Comparison of ENCODE assay signal across 10 cellular contexts in the genomic region with DNA sequence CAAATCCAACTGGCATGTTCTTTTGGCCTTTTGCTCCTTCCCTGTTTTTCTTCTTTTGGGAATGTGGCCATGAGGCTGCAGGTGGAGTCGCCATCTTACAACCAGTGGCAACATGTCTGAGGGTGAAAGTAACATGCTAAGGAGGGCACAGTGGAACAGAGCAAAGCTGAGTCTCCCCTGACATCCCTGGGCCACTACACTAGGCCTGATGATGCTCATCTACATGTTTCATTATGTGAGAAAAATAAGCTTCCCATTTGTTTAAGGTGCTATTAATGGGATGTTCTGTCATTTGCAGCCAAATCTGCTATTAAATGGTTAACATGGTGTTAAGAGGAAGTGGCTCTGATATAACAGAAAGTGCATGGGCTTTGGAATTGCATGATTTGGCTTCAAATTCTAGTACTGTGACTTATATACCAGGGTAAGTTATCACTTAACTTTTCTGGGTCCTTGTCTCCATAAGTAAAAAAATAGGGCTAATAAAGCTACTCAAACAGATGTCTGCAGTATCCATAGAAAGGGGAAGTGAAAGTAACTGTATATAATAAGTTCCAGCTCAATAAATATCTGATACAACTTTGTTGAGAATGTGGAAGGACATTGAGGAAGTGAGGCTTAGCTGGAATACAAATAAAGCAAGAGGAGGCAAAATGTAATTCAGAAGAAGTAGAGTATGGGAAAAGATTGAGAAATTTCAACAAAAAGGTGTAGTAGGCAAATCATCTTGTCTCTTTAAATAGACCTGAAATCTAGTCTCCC.
DNase-seq lines count a peak whose midpoint lies in the region; ATAC-seq and TF ChIP-seq lines count a peak whose summit lies in the region.
"Had no signal": no experiment of that assay in that cellular context is flagged by ENCODE, and none has a peak within 500 bp of the region (broad histone marks: within the 10 kb centered on the region; RNA-seq: fewer than 3 reads in every experiment).

No MANE protein-coding gene starts in this region.

- intact Hi-C loops in adrenal gland (cut with DNase I) = no loop called here

- peak in 1 of 2 donors; percentile 16 for ATAC-seq in CD4-positive, CD25-positive, alpha-beta regulatory T cell (ENCODE audit: low read depth in 2 of 2)
- ATAC-seq in GM19328 (IDR thresholded peaks at IDR 0.05; ENCODE audit: unreplicated experiment) = peak; percentile 70
- ATAC-seq in HG03066 (IDR thresholded peaks at IDR 0.05; ENCODE audit: low read depth, unreplicated experiment) = peak; percentile 74

- TF ChIP-seq CTCF in Peyer's patch (IDR thresholded peaks at IDR 0.05) (no peak), adrenal gland (IDR thresholded peaks at IDR 0.05) (no peak)

- no peak overlapping the region for H3K27ac ChIP-seq in CD4-positive, CD25-positive, alpha-beta regulatory T cell (ENCODE audit: insufficient read depth, low read length, poor library complexity, severe bottlenecking)
- H3K27ac ChIP-seq in Peyer's patch (no peak overlapping the region), adrenal gland (no peak overlapping the region)

- H3K27me3 ChIP-seq in CD4-positive, CD25-positive, alpha-beta regulatory T cell (ENCODE audit: control insufficient read depth, insufficient read depth, low read length) = no peaks in the 10 kb centered on the region
- H3K27me3 ChIP-seq in Peyer's patch (no peaks in the 10 kb centered on the region), adrenal gland (no peaks in the 10 kb centered on the region)

- H3K9me3 ChIP-seq in CD4-positive, CD25-positive, alpha-beta regulatory T cell (ENCODE audit: control insufficient read depth in 2 of 2, low read length in 2 of 2) = no peaks in the 10 kb centered on the region
- H3K9me3 ChIP-seq in Peyer's patch (no peaks in the 10 kb centered on the region), adrenal gland (replicated peaks in 1 of 3) (no peaks in the 10 kb centered on the region)

- DNase-seq in CD4-positive, CD25-positive, alpha-beta regulatory T cell = no peak
- DNase-seq in RPMI8226 = peak; percentile 46
- DNase-seq in activated effector memory CD4-positive, alpha-beta T cell treated with anti-CD3 and anti-CD28 coated beads, Interleukin-2, amount 50 U/mL, for 16 hours = no peak
- DNase-seq in Peyer's patch = no peak
- DNase-seq in adrenal gland = no peak
- DNase-seq in HPDE6-E6E7 (ENCODE audit: extremely low spot score) = no peak
- DNase-seq: activated T-cell treated with anti-CD3 and anti-CD28 coated beads, Interleukin-2, amount 50 U/mL, for 48 hours; NCI-H2081 treated with DMSO at 0.1 percent for 48 hours had no signal

- peak overlapping the region; percentile 17 to 80 (median 68) for H3K4me3 Mint-ChIP-seq in CD4-positive, CD25-positive, alpha-beta regulatory T cell

- H3K4me1 ChIP-seq in CD4-positive, CD25-positive, alpha-beta regulatory T cell (ENCODE audit: control insufficient read depth, insufficient read depth, low read length, poor library complexity, severe bottlenecking) = peaks cover 18% of the 10 kb centered on the region
- H3K4me1 ChIP-seq in Peyer's patch (peaks cover 0 to 9% (median 5%) of the 10 kb centered on the region in 4 donors), adrenal gland (replicated peaks in 1 of 2) (peaks cover 0 to 18% of the 10 kb centered on the region in 2 donors)

- H3K27ac Mint-ChIP-seq in CD4-positive, CD25-positive, alpha-beta regulatory T cell = peak overlapping the region; percentile 48 to 86 (median 80)

- peaks cover 43 to 60% (median 55%) of the 10 kb centered on the region in 4 donors for H3K4me1 Mint-ChIP-seq in CD4-positive, CD25-positive, alpha-beta regulatory T cell

- no peaks in the 10 kb centered on the region for H3K9me3 Mint-ChIP-seq in CD4-positive, CD25-positive, alpha-beta regulatory T cell

- TF ChIP-seq POLR2A in Peyer's patch (IDR thresholded peaks at IDR 0.05) = no peak
- no peak for TF ChIP-seq POLR2A in adrenal gland (IDR thresholded peaks at IDR 0.05)

- no peaks in the 10 kb centered on the region for H3K27me3 Mint-ChIP-seq in CD4-positive, CD25-positive, alpha-beta regulatory T cell

- H3K4me3 ChIP-seq in CD4-positive, CD25-positive, alpha-beta regulatory T cell (ENCODE audit: low read depth, low read length) = peak overlapping the region; percentile 49
- H3K4me3 ChIP-seq in Peyer's patch = no peak overlapping the region
- no peak overlapping the region for H3K4me3 ChIP-seq in adrenal gland

- 97 to 100% (median 100%) methylated on average over 1 of the region's 1 CpG for WGBS in adrenal gland, 4 donors

- H3K36me3 Mint-ChIP-seq in CD4-positive, CD25-positive, alpha-beta regulatory T cell = peaks cover 4% of the 10 kb centered on the region

- no peaks in the 10 kb centered on the region for H3K36me3 ChIP-seq in CD4-positive, CD25-positive, alpha-beta regulatory T cell (ENCODE audit: control insufficient read depth, insufficient read depth, low read length)
- H3K36me3 ChIP-seq in Peyer's patch (no peaks in the 10 kb centered on the region), adrenal gland (replicated peaks in 1 of 2) (no peaks in the 10 kb centered on the region)
